1 cellular context compared by ENCODE assay signal in the genomic region with DNA sequence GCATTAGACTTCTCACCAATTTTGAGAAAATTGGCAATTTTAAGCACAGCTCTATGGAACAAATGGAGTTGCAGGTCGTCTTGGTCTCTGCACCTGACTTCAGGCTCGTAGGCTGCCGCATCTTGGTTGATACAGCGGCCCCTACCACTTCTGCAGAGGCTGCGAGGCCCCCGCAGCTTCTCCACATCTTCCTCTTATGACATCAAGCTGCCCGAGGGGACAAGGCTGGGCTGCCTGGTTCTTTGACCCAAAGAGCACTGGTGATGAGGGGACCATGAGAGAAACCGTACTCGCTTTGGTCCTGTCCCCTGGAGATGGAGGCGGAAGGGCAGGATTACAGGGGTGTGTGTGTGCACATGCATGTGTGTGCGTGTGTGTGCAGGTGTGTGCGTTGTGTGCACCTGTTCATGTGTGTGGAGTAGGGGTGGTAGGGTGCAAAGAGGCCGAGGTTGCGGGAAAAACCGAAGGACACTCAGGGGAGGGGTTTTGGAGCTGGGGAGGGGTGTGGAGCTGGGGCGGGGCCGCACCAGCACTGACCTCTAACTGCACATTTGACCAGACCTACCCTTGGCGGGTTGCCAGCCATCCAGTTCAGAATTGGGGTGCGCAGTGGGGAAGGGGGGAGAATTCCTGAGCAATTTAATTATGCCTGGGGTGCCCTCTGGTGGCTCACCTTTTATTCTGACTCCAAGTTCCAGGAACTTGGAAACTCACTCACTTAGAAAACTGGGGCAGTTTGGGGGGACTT.
TF ChIP-seq lines count a peak whose summit lies in the region.

No MANE protein-coding gene starts in this region.

TF ChIP-seq in H1, 55 proteins besides CTCF, POLR2A, EP300 and RAD21:
- TF ChIP-seq FOSL1 (IDR thresholded peaks at IDR 0.05; ENCODE audit: insufficient read depth, low read depth, low read length) (no peak), GABPA (IDR thresholded peaks at IDR 0.05; ENCODE audit: borderline replicate concordance, insufficient read depth, low read length) (no peak), CHD1 (IDR thresholded peaks at IDR 0.05; ENCODE audit: low read depth, low read length) (no peak), MAFK (IDR thresholded peaks at IDR 0.05; ENCODE audit: low read depth, low read length) (no peak), TAF1 (IDR thresholded peaks at IDR 0.05; ENCODE audit: low read depth, low read length) (no peak), POLR2AphosphoS5 (IDR thresholded peaks at IDR 0.05; ENCODE audit: low read depth, low read length) (no peak), YY1 (IDR thresholded peaks at IDR 0.05; ENCODE audit: low read depth, low read length) (no peak), ZNF274 (IDR thresholded peaks at IDR 0.05; ENCODE audit: borderline replicate concordance, extremely low read depth, low read length) (no peak)
